In genomic region chr17:75552425-75552824, GRCh38 we compare ENCODE assay signal across 20 cellular contexts. TPM values are rescaled to one million over a fixed set of nuclear protein-coding genes. Genes with fewer than 3 reads are reported as not detected.
DNase-seq lines count a peak whose midpoint lies in the region; ATAC-seq, FAIRE-seq and TF ChIP-seq lines count a peak whose summit lies in the region.
"Had no signal": no experiment of that assay in that cellular context is flagged by ENCODE, and none has a peak within 500 bp of the region (broad histone marks: within the 10 kb centered on the region; RNA-seq: fewer than 3 reads in every experiment).

No MANE protein-coding gene starts in this region.

- peak overlapping the region in 1 of 3 experiments; percentile 49; a peak in 1 of 6 replicates for H3K4me3 ChIP-seq in HepG2 (replicated peaks in 1 of 3; ENCODE audit: insufficient read depth in 1 of 3, low read depth in 2 of 3, low read length in 3 of 3)
- H3K4me3 ChIP-seq in right lobe of liver = no peak overlapping the region
- H3K4me3 ChIP-seq in neural progenitor cell = no peak overlapping the region

- no peak overlapping the region for H2AFZ ChIP-seq in HepG2 (ENCODE audit: low read length)
- no peak overlapping the region for H2AFZ ChIP-seq in neural progenitor cell (replicated peaks)

- H3K4me2 ChIP-seq in HepG2 (ENCODE audit: low read depth, low read length) = peak overlapping the region; percentile 60
- H3K4me2 ChIP-seq in neural progenitor cell = no peak overlapping the region

- no peak overlapping the region for H3K4me3 Mint-ChIP-seq in endothelial cell (ENCODE audit: unreplicated experiment)
- no peak overlapping the region for H3K4me3 Mint-ChIP-seq in neural progenitor cell
- no peak overlapping the region for H3K4me3 Mint-ChIP-seq in activated CD4-positive, alpha-beta memory T cell treated with anti-CD3 and anti-CD28 coated beads, Interleukin-2, amount 10 ng/mL, durations not matched to agents 7 days and 5 days

- TF ChIP-seq POLR2A in HepG2 (IDR thresholded peaks at IDR 0.05; ENCODE audit: insufficient read depth in 1 of 2, low read depth in 2 of 2, low read length in 2 of 2) (no peak), right lobe of liver (IDR thresholded peaks at IDR 0.05) (no peak)

- FAIRE-seq in HepG2 (lab: Jason Lieb, UNC) = peak; percentile 55
- FAIRE-seq: RCC 7860 had no signal

- CTCF ChIA-PET in HepG2 (lab: Yijun Ruan, JAX; ENCODE audit: low intra/inter-chr PET ratio, low total read pairs) = no interaction called here
- CTCF ChIA-PET in activated CD4-positive, alpha-beta memory T cell treated with anti-CD3 and anti-CD28 coated beads, Interleukin-2, amount 10 ng/mL, durations not matched to agents 7 days and 5 days (lab: Charles Lee) = interaction anchor here (0.6 kb wide), 1 partner anchor 319 kb away, joined by 4 read pairs; no protein-coding TSS in a partner anchor

- no peak for TF ChIP-seq CTCF in HepG2 (CRISPR knock-in tag; IDR thresholded peaks at IDR 0.05)
- no peak for TF ChIP-seq CTCF in right lobe of liver (IDR thresholded peaks at IDR 0.05)
- TF ChIP-seq CTCF in endothelial cell (IDR thresholded peaks at IDR 0.05; ENCODE audit: unreplicated experiment) = no peak
- no peak for TF ChIP-seq CTCF in neural progenitor cell (IDR thresholded peaks at IDR 0.05)

- H3K79me2 ChIP-seq in HepG2 (ENCODE audit: insufficient read depth, low read length) (no peaks in the 10 kb centered on the region), neural progenitor cell (ENCODE audit: low read depth) (no peaks in the 10 kb centered on the region)

- POLR2A ChIA-PET in HepG2 (lab: Yijun Ruan, JAX) = interaction anchor here (1.1 to 2.6 kb wide), 14 partner anchors 10 to 228 kb away, joined by 3 to 20 read pairs (median 6); partner anchors contain the start of genes LLGL2 and TSEN54
- POLR2A ChIA-PET in activated CD4-positive, alpha-beta memory T cell treated with anti-CD3 and anti-CD28 coated beads, Interleukin-2, amount 10 ng/mL, durations not matched to agents 7 days and 5 days (lab: Charles Lee) = interaction anchor here (1.0 kb wide), 1 partner anchor 9 kb away, joined by 4 read pairs; no protein-coding TSS in a partner anchor

- H3K9ac ChIP-seq in HepG2 (ENCODE audit: insufficient read depth, low read depth, low read length) = peak overlapping the region; percentile 38
- H3K9ac ChIP-seq in neural progenitor cell = no peak overlapping the region

- H3K9me3 ChIP-seq in HepG2 (ENCODE audit: low read length) = no peaks in the 10 kb centered on the region
- no peaks in the 10 kb centered on the region for H3K9me3 ChIP-seq in right lobe of liver
- H3K9me3 ChIP-seq in neural progenitor cell (ENCODE audit: low read depth) = no peaks in the 10 kb centered on the region

- H3K9me3 Mint-ChIP-seq in endothelial cell (ENCODE audit: unreplicated experiment) (no peaks in the 10 kb centered on the region), neural progenitor cell (no peaks in the 10 kb centered on the region)
- no peaks in the 10 kb centered on the region for H3K9me3 Mint-ChIP-seq in activated CD4-positive, alpha-beta memory T cell treated with anti-CD3 and anti-CD28 coated beads, Interleukin-2, amount 10 ng/mL, durations not matched to agents 7 days and 5 days

- in situ Hi-C loops in HepG2 (cut with HindIII; ENCODE audit: extremely low pct_ligation_motif_present, low pct_unique_long_range_greater_than_20kb) = no loop called here

- H3K4me1 Mint-ChIP-seq in endothelial cell (ENCODE audit: unreplicated experiment) (peaks cover 12% of the 10 kb centered on the region), neural progenitor cell (peaks cover 16% of the 10 kb centered on the region)
- H3K4me1 Mint-ChIP-seq in activated CD4-positive, alpha-beta memory T cell treated with anti-CD3 and anti-CD28 coated beads, Interleukin-2, amount 10 ng/mL, durations not matched to agents 7 days and 5 days = peaks cover 2% of the 10 kb centered on the region

- H3K27ac ChIP-seq in HepG2 (ENCODE audit: extremely low read length, insufficient read depth, low read length) (peak overlapping the region; percentile 57), right lobe of liver (no peak overlapping the region), neural progenitor cell (peak overlapping the region; percentile 74)
- H3K27ac ChIP-seq: C4-2B, HL-60 had no signal

- BruUV-seq in HepG2 (replicated peaks; lab: Mats Ljungman, UMichigan) = no TSS peak

- TF ChIP-seq EP300 in HepG2 (IDR thresholded peaks at IDR 0.05; ENCODE audit: low read depth in 2 of 2, low read length in 2 of 2) (no peak), HepG2 (CRISPR knock-in tag; IDR thresholded peaks at IDR 0.05; ENCODE audit: borderline replicate concordance) (no peak)

- peak overlapping the region; percentile 24 for H3K27ac Mint-ChIP-seq in endothelial cell (ENCODE audit: unreplicated experiment)
- peak overlapping the region; percentile 48 for H3K27ac Mint-ChIP-seq in neural progenitor cell
- no peak overlapping the region for H3K27ac Mint-ChIP-seq in activated CD4-positive, alpha-beta memory T cell treated with anti-CD3 and anti-CD28 coated beads, Interleukin-2, amount 10 ng/mL, durations not matched to agents 7 days and 5 days

- H3K36me3 Mint-ChIP-seq in endothelial cell (ENCODE audit: low read depth, unreplicated experiment) (no peaks in the 10 kb centered on the region), neural progenitor cell (no peaks in the 10 kb centered on the region)
- H3K36me3 Mint-ChIP-seq in activated CD4-positive, alpha-beta memory T cell treated with anti-CD3 and anti-CD28 coated beads, Interleukin-2, amount 10 ng/mL, durations not matched to agents 7 days and 5 days (ENCODE audit: low read depth) = no peaks in the 10 kb centered on the region

- 89% methylated on average over 8 of the region's 8 CpGs for WGBS in HepG2 (ENCODE audit: low lambda C conversion rate)
- WGBS in right lobe of liver (ENCODE audit: insufficient coverage, low coverage, low lambda C conversion rate, missing lambda C conversion rate) = 90% methylated on average over 6 of the region's 8 CpGs

- DNase-seq in HepG2 (ENCODE audit: low spot score) (no peak), right lobe of liver (no peak), endothelial cell (ENCODE audit: low spot score) (no peak), neural progenitor cell (ENCODE audit: low spot score) (no peak), NCI-H2107 treated with DMSO at 0.1 percent for 48 hours (lab: John Stamatoyannopoulos, UW; ENCODE audit: unreplicated experiment) (no peak), GM19238 (ENCODE audit: insufficient read length, low spot score) (no peak)
- no peak for DNase-seq in activated CD4-positive, alpha-beta memory T cell treated with anti-CD3 and anti-CD28 coated beads, Interleukin-2, amount 10 ng/mL, durations not matched to agents 7 days and 5 days
- DNase-seq: COR-L47, Karpas-422, MM.1S, NCI-H1105 treated with DMSO at 0.1 percent for 48 hours, NCI-H187, NCI-H2171, NCI-H446 treated with DMSO at 0.1 percent for 48 hours, NCI-H748 treated with DMSO at 0.1 percent for 48 hours, SIG-M5 had no signal

- H3F3A ChIP-seq in neural progenitor cell (ENCODE audit: low read depth) = peaks cover 11% of the 10 kb centered on the region

- intact Hi-C loops in HepG2 (cut with micrococcal nuclease; ENCODE audit: unreplicated experiment) = no loop called here
- intact Hi-C loops in right lobe of liver (cut with DNase I) = no loop called here

- H3K36me3 ChIP-seq in HepG2 (replicated peaks in 1 of 2; ENCODE audit: control insufficient read depth in 1 of 2, insufficient read depth in 2 of 2, low read length in 2 of 2) (peaks cover 1 to 5% of the 10 kb centered on the region in 2 experiments; a peak in 2 of 5 replicates), right lobe of liver (no peaks in the 10 kb centered on the region), neural progenitor cell (no peaks in the 10 kb centered on the region)

- ATAC-seq in HepG2 = no peak
- no peak for ATAC-seq in right lobe of liver
- ATAC-seq in GM19035 (IDR thresholded peaks at IDR 0.05; ENCODE audit: unreplicated experiment) = no peak

- TF ChIP-seq RAD21 in HepG2 (CRISPR knock-in tag; IDR thresholded peaks at IDR 0.05) = no peak

- H4K20me1 ChIP-seq in HepG2 (ENCODE audit: insufficient read depth, low read length) (no peaks in the 10 kb centered on the region), neural progenitor cell (ENCODE audit: low read depth) (peaks cover 4% of the 10 kb centered on the region)

- peaks cover 83% of the 10 kb centered on the region for H3K4me1 ChIP-seq in HepG2 (ENCODE audit: insufficient read depth, low read length)
- peaks cover 0 to 19% (median 9%) of the 10 kb centered on the region in 4 donors for H3K4me1 ChIP-seq in right lobe of liver
- H3K4me1 ChIP-seq in neural progenitor cell = peaks cover 25% of the 10 kb centered on the region

- H3K27me3 ChIP-seq in HepG2 (ENCODE audit: control insufficient read depth in 1 of 2, insufficient read depth in 2 of 2, low read length in 2 of 2) (no peaks in the 10 kb centered on the region), right lobe of liver (no peaks in the 10 kb centered on the region), neural progenitor cell (no peaks in the 10 kb centered on the region)

- H3K27me3 Mint-ChIP-seq in endothelial cell (ENCODE audit: unreplicated experiment) = peaks cover 4% of the 10 kb centered on the region
- peaks cover 6% of the 10 kb centered on the region for H3K27me3 Mint-ChIP-seq in neural progenitor cell (ENCODE audit: insufficient read depth, low read depth)
- H3K27me3 Mint-ChIP-seq in activated CD4-positive, alpha-beta memory T cell treated with anti-CD3 and anti-CD28 coated beads, Interleukin-2, amount 10 ng/mL, durations not matched to agents 7 days and 5 days = no peaks in the 10 kb centered on the region

RNA-seq across cellular contexts. Expression of gene LLGL2, which starts 26.9 kb away (rescaled TPM):
- total RNA-seq in HepG2 (2016; rRNA removed; fragmentation: Illumina TruSeq; extraction: Trizol) (53.9 and 86.7 TPM in 2 replicates), right lobe of liver (10 to 100 TPM; 32.8 to 71.4 (median 44.6) TPM), endothelial cell (ENCODE audit: unreplicated experiment) (34.4 TPM), neural progenitor cell (ENCODE audit: low replicate concordance) (16.6 and 60.2 TPM in 2 replicates)
- 27.2 and 32.8 TPM in 2 replicates for total RNA-seq in HepG2 (2016; cell fraction: cytosol; rRNA removed; fragmentation: Illumina TruSeq; extraction: Trizol; ENCODE audit: low read depth)
- 51.9 and 87.2 TPM in 2 replicates for total RNA-seq in HepG2 (2016; cell fraction: insoluble cytoplasmic fraction; rRNA removed; fragmentation: Illumina TruSeq; extraction: Trizol)
- 45.8 and 50.7 TPM in 2 replicates for total RNA-seq in HepG2 (2016; cell fraction: membrane; rRNA removed; fragmentation: Illumina TruSeq; extraction: Trizol)
- 72.1 and 85.8 TPM in 2 replicates for total RNA-seq in HepG2 (2016; cell fraction: nucleus; rRNA removed; fragmentation: Illumina TruSeq; extraction: Trizol)
- 83.0 and 109 TPM in 2 replicates for polyA plus RNA-seq in HepG2 (2011; rRNA removed)
- 40.2 and 67.1 TPM in 2 replicates for polyA plus RNA-seq in HepG2 (2011; cell fraction: cytosol; rRNA removed)
- 384 and 448 TPM in 2 replicates for polyA plus RNA-seq in HepG2 (2011; cell fraction: nucleus; rRNA removed)
- 33.3 and 59.5 TPM in 2 replicates for polyA plus RNA-seq in HepG2 (2012)
- 23.2 and 28.1 TPM in 2 replicates for polyA plus RNA-seq in HepG2 (2016; cell fraction: cytosol; fragmentation: Illumina TruSeq; extraction: Trizol; ENCODE audit: low read depth)
- 41.6 and 52.9 TPM in 2 replicates for polyA plus RNA-seq in HepG2 (2016; cell fraction: insoluble cytoplasmic fraction; fragmentation: Illumina TruSeq; extraction: Trizol; ENCODE audit: low read depth)
- polyA plus RNA-seq in HepG2 (2016; cell fraction: membrane; fragmentation: Illumina TruSeq; extraction: Trizol; ENCODE audit: low read depth) = 32.5 and 33.0 TPM in 2 replicates
- polyA plus RNA-seq in HepG2 (2016; cell fraction: nucleus; fragmentation: Illumina TruSeq; extraction: Trizol; ENCODE audit: insufficient read depth, low read depth) = 204 and 230 TPM in 2 replicates
- 30.9 and 126 TPM in 2 replicates for polyA minus RNA-seq in HepG2 (2011; rRNA and poly(A)+ RNA removed; ENCODE audit: low replicate concordance)
- 30.6 and 31.7 TPM in 2 replicates for polyA minus RNA-seq in HepG2 (2011; cell fraction: cytosol; rRNA and poly(A)+ RNA removed)
- polyA minus RNA-seq in HepG2 (2011; cell fraction: nucleus; rRNA and poly(A)+ RNA removed) = 79.4 and 86.0 TPM in 2 replicates
- 10 to 100 TPM; 25.9 to 27.8 TPM for total RNA-seq in activated CD4-positive, alpha-beta memory T cell treated with anti-CD3 and anti-CD28 coated beads, Interleukin-2, amount 10 ng/mL, durations not matched to agents 7 days and 5 days

RNA-seq across cellular contexts. Expression of gene MYO15B, which starts 35.2 kb away (rescaled TPM):
- total RNA-seq in HepG2 (2016; rRNA removed; fragmentation: Illumina TruSeq; extraction: Trizol) (1.9 and 2.8 TPM in 2 replicates), right lobe of liver (100 to 1,000 TPM in 1 of 6 experiments, 10 to 100 TPM in 5; 26.4 to 104 (median 52.9) TPM), endothelial cell (ENCODE audit: unreplicated experiment) (224 TPM), neural progenitor cell (ENCODE audit: low replicate concordance) (10.2 and 17.1 TPM in 2 replicates)
- 0.61 and 0.79 TPM in 2 replicates for total RNA-seq in HepG2 (2016; cell fraction: cytosol; rRNA removed; fragmentation: Illumina TruSeq; extraction: Trizol; ENCODE audit: low read depth)
- total RNA-seq in HepG2 (2016; cell fraction: insoluble cytoplasmic fraction; rRNA removed; fragmentation: Illumina TruSeq; extraction: Trizol) = 1.1 and 2.7 TPM in 2 replicates
- total RNA-seq in HepG2 (2016; cell fraction: membrane; rRNA removed; fragmentation: Illumina TruSeq; extraction: Trizol) = 0.83 and 1.2 TPM in 2 replicates
- total RNA-seq in HepG2 (2016; cell fraction: nucleus; rRNA removed; fragmentation: Illumina TruSeq; extraction: Trizol) = 3.0 and 3.8 TPM in 2 replicates
- 8.1 and 11.2 TPM in 2 replicates for polyA plus RNA-seq in HepG2 (2011; rRNA removed)
- 1.6 and 2.5 TPM in 2 replicates for polyA plus RNA-seq in HepG2 (2011; cell fraction: cytosol; rRNA removed)
- 122 and 144 TPM in 2 replicates for polyA plus RNA-seq in HepG2 (2011; cell fraction: nucleus; rRNA removed)
- polyA plus RNA-seq in HepG2 (2012) = 9.5 and 12.7 TPM in 2 replicates
- polyA plus RNA-seq in HepG2 (2016; cell fraction: cytosol; fragmentation: Illumina TruSeq; extraction: Trizol; ENCODE audit: low read depth) = 0.53 and 1.00 TPM in 2 replicates
- polyA plus RNA-seq in HepG2 (2016; cell fraction: insoluble cytoplasmic fraction; fragmentation: Illumina TruSeq; extraction: Trizol; ENCODE audit: low read depth) = 0.63 and 1.4 TPM in 2 replicates
- polyA plus RNA-seq in HepG2 (2016; cell fraction: membrane; fragmentation: Illumina TruSeq; extraction: Trizol; ENCODE audit: low read depth) = 0.49 and 0.86 TPM in 2 replicates
- 12.0 and 13.6 TPM in 2 replicates for polyA plus RNA-seq in HepG2 (2016; cell fraction: nucleus; fragmentation: Illumina TruSeq; extraction: Trizol; ENCODE audit: insufficient read depth, low read depth)
- polyA minus RNA-seq in HepG2 (2011; rRNA and poly(A)+ RNA removed; ENCODE audit: low replicate concordance) = 7.2 and 13.2 TPM in 2 replicates
- 3.0 and 6.8 TPM in 2 replicates for polyA minus RNA-seq in HepG2 (2011; cell fraction: cytosol; rRNA and poly(A)+ RNA removed)
- 16.5 and 25.7 TPM in 2 replicates for polyA minus RNA-seq in HepG2 (2011; cell fraction: nucleus; rRNA and poly(A)+ RNA removed)
- 10 to 100 TPM; 11.3 to 13.7 TPM for total RNA-seq in activated CD4-positive, alpha-beta memory T cell treated with anti-CD3 and anti-CD28 coated beads, Interleukin-2, amount 10 ng/mL, durations not matched to agents 7 days and 5 days

RNA-seq across cellular contexts. Expression of gene TSEN54, which starts 36.1 kb away (rescaled TPM):
- total RNA-seq in HepG2 (2016; rRNA removed; fragmentation: Illumina TruSeq; extraction: Trizol) (43.6 and 62.9 TPM in 2 replicates), right lobe of liver (10 to 100 TPM in 4 of 6 experiments, 1 to 10 TPM in 2; 8.5 to 13.6 (median 10.2) TPM), endothelial cell (ENCODE audit: unreplicated experiment) (18.8 TPM), neural progenitor cell (ENCODE audit: low replicate concordance) (20.5 and 47.8 TPM in 2 replicates)
- total RNA-seq in HepG2 (2016; cell fraction: cytosol; rRNA removed; fragmentation: Illumina TruSeq; extraction: Trizol; ENCODE audit: low read depth) = 20.6 and 23.0 TPM in 2 replicates
- total RNA-seq in HepG2 (2016; cell fraction: insoluble cytoplasmic fraction; rRNA removed; fragmentation: Illumina TruSeq; extraction: Trizol) = 44.0 and 64.1 TPM in 2 replicates
- 44.5 and 45.0 TPM in 2 replicates for total RNA-seq in HepG2 (2016; cell fraction: membrane; rRNA removed; fragmentation: Illumina TruSeq; extraction: Trizol)
- 39.9 and 48.4 TPM in 2 replicates for total RNA-seq in HepG2 (2016; cell fraction: nucleus; rRNA removed; fragmentation: Illumina TruSeq; extraction: Trizol)
- polyA plus RNA-seq in HepG2 (2011; rRNA removed) = 63.3 and 64.4 TPM in 2 replicates
- polyA plus RNA-seq in HepG2 (2011; cell fraction: cytosol; rRNA removed) = 36.2 and 47.1 TPM in 2 replicates
- 87.7 and 89.1 TPM in 2 replicates for polyA plus RNA-seq in HepG2 (2011; cell fraction: nucleus; rRNA removed)
- 22.1 and 34.4 TPM in 2 replicates for polyA plus RNA-seq in HepG2 (2012)
- polyA plus RNA-seq in HepG2 (2016; cell fraction: cytosol; fragmentation: Illumina TruSeq; extraction: Trizol; ENCODE audit: low read depth) = 20.4 and 20.5 TPM in 2 replicates
- 37.7 and 50.5 TPM in 2 replicates for polyA plus RNA-seq in HepG2 (2016; cell fraction: insoluble cytoplasmic fraction; fragmentation: Illumina TruSeq; extraction: Trizol; ENCODE audit: low read depth)
- polyA plus RNA-seq in HepG2 (2016; cell fraction: membrane; fragmentation: Illumina TruSeq; extraction: Trizol; ENCODE audit: low read depth) = 30.9 and 35.9 TPM in 2 replicates
- 108 and 110 TPM in 2 replicates for polyA plus RNA-seq in HepG2 (2016; cell fraction: nucleus; fragmentation: Illumina TruSeq; extraction: Trizol; ENCODE audit: insufficient read depth, low read depth)
- polyA minus RNA-seq in HepG2 (2011; rRNA and poly(A)+ RNA removed; ENCODE audit: low replicate concordance) = 56.0 and 95.0 TPM in 2 replicates
- 11.3 and 14.0 TPM in 2 replicates for polyA minus RNA-seq in HepG2 (2011; cell fraction: cytosol; rRNA and poly(A)+ RNA removed)
- polyA minus RNA-seq in HepG2 (2011; cell fraction: nucleus; rRNA and poly(A)+ RNA removed) = 13.9 and 15.5 TPM in 2 replicates
- total RNA-seq in activated CD4-positive, alpha-beta memory T cell treated with anti-CD3 and anti-CD28 coated beads, Interleukin-2, amount 10 ng/mL, durations not matched to agents 7 days and 5 days = 10 to 100 TPM; 55.6 to 60.5 TPM

RNA-seq across cellular contexts. Expression of gene CASKIN2, which starts 37.1 kb away (rescaled TPM):
- total RNA-seq in HepG2 (2016; rRNA removed; fragmentation: Illumina TruSeq; extraction: Trizol) = 5.2 and 10.6 TPM in 2 replicates
- total RNA-seq in HepG2 (2016; cell fraction: cytosol; rRNA removed; fragmentation: Illumina TruSeq; extraction: Trizol; ENCODE audit: low read depth) = 1.5 and 1.8 TPM in 2 replicates
- 4.9 and 7.5 TPM in 2 replicates for total RNA-seq in HepG2 (2016; cell fraction: insoluble cytoplasmic fraction; rRNA removed; fragmentation: Illumina TruSeq; extraction: Trizol)
- 3.4 and 4.1 TPM in 2 replicates for total RNA-seq in HepG2 (2016; cell fraction: membrane; rRNA removed; fragmentation: Illumina TruSeq; extraction: Trizol)
- 6.8 and 8.0 TPM in 2 replicates for total RNA-seq in HepG2 (2016; cell fraction: nucleus; rRNA removed; fragmentation: Illumina TruSeq; extraction: Trizol)
- polyA plus RNA-seq in HepG2 (2011; rRNA removed) = 6.8 and 7.8 TPM in 2 replicates
- 1.9 and 2.2 TPM in 2 replicates for polyA plus RNA-seq in HepG2 (2011; cell fraction: cytosol; rRNA removed)
- 23.6 and 26.5 TPM in 2 replicates for polyA plus RNA-seq in HepG2 (2011; cell fraction: nucleus; rRNA removed)
- polyA plus RNA-seq in HepG2 (2012) = 6.2 and 9.6 TPM in 2 replicates
- 0.61 and 0.68 TPM in 2 replicates for polyA plus RNA-seq in HepG2 (2016; cell fraction: cytosol; fragmentation: Illumina TruSeq; extraction: Trizol; ENCODE audit: low read depth)
- polyA plus RNA-seq in HepG2 (2016; cell fraction: insoluble cytoplasmic fraction; fragmentation: Illumina TruSeq; extraction: Trizol; ENCODE audit: low read depth) = 4.4 and 7.0 TPM in 2 replicates
- polyA plus RNA-seq in HepG2 (2016; cell fraction: membrane; fragmentation: Illumina TruSeq; extraction: Trizol; ENCODE audit: low read depth) = 1.6 and 1.8 TPM in 2 replicates
- 16.3 and 16.6 TPM in 2 replicates for polyA plus RNA-seq in HepG2 (2016; cell fraction: nucleus; fragmentation: Illumina TruSeq; extraction: Trizol; ENCODE audit: insufficient read depth, low read depth)
- 11.8 and 14.9 TPM in 2 replicates for polyA minus RNA-seq in HepG2 (2011; rRNA and poly(A)+ RNA removed; ENCODE audit: low replicate concordance)
- polyA minus RNA-seq in HepG2 (2011; cell fraction: cytosol; rRNA and poly(A)+ RNA removed) = 4.9 and 5.0 TPM in 2 replicates
- polyA minus RNA-seq in HepG2 (2011; cell fraction: nucleus; rRNA and poly(A)+ RNA removed) = 17.0 and 20.4 TPM in 2 replicates
- 10 to 100 TPM in 4 of 6 experiments, 1 to 10 TPM in 2; 9.0 to 26.0 (median 12.0) TPM for total RNA-seq in right lobe of liver
- total RNA-seq in endothelial cell (ENCODE audit: unreplicated experiment) = 47.8 TPM
- total RNA-seq in neural progenitor cell (ENCODE audit: low replicate concordance) = 5.7 and 12.6 TPM in 2 replicates
- 1 to 10 TPM; 1.5 to 1.9 TPM for total RNA-seq in activated CD4-positive, alpha-beta memory T cell treated with anti-CD3 and anti-CD28 coated beads, Interleukin-2, amount 10 ng/mL, durations not matched to agents 7 days and 5 days

Comparison
In these comparisons a context has a peak if more than half of its experiments do, and no peak if none do; other contexts are left out.
1. H3K27ac ChIP-seq: peak in HepG2 (single experiment) and neural progenitor cell (single experiment); none in right lobe of liver (0 of 3).